8 cellular contexts compared by ENCODE assay signal in the genomic region with DNA sequence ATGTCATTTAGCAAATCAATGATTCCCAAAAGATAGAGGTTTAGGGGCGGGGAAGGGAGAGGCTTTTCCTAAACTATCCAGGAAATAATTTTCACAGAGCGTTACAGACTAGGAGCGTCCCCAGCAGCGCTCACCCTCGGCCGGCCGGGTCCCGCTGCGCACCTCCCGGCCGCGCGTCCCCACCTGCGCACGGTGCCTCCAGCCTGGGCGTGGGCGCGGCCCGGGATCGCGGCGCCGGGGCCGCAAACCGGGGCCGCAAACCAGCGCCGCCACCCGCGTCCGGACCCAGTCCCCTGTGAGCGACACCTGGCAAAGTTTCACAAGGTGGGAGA. TPM values are rescaled to one million over a fixed set of nuclear protein-coding genes. Genes with fewer than 3 reads are reported as not detected.
DNase-seq lines count a peak whose midpoint lies in the region; ATAC-seq and TF ChIP-seq lines count a peak whose summit lies in the region.

No MANE protein-coding gene starts in this region.

- POLR2A ChIA-PET in A673 (lab: Charles Lee; ENCODE audit: low non-redundant PET): no interaction called here
- POLR2A ChIA-PET in activated CD4-positive, alpha-beta memory T cell treated with anti-CD3 and anti-CD28 coated beads for 36 hours (lab: Charles Lee): interaction anchor here (1.0 to 3.5 kb wide), 9 partner anchors 9 to 842 kb away, joined by 3 to 23 read pairs (median 3); no protein-coding TSS in a partner anchor

- H3K27me3 ChIP-seq in A673 (replicated peaks; ENCODE audit: insufficient read depth, low read depth, low read length, poor library complexity) (no peaks in the 10 kb centered on the region), hepatocyte (no peaks in the 10 kb centered on the region)

- no peak for DNase-seq in A673 (ENCODE audit: low spot score)
- no peak for DNase-seq in activated CD4-positive, alpha-beta memory T cell treated with anti-CD3 and anti-CD28 coated beads for 36 hours
- no peak for DNase-seq in hepatocyte (ENCODE audit: low spot score)
- DNase-seq in GM19238 (ENCODE audit: insufficient read length, low spot score): no peak
- DNase-seq in midbrain (lab: John Stamatoyannopoulos, UW): no peak

- TF ChIP-seq CTCF in A673 (conservative IDR thresholded peaks at IDR 0.05; ENCODE audit: low read depth, low read length): no peak
- no peak for TF ChIP-seq CTCF in hepatocyte (IDR thresholded peaks at IDR 0.05; ENCODE audit: poor library complexity)

- no peaks in the 10 kb centered on the region for H3K27me3 Mint-ChIP-seq in activated CD4-positive, alpha-beta memory T cell treated with anti-CD3 and anti-CD28 coated beads for 36 hours
- H3K27me3 Mint-ChIP-seq in stimulated activated memory B cell treated with anti-CD40 and anti-IgM and Interleukin-4, amounts not matched to agents 10 μg/mL and 1 μg/mL and 100 μg/mL, for 72 hours: no peaks in the 10 kb centered on the region

- H3K4me1 Mint-ChIP-seq in activated CD4-positive, alpha-beta memory T cell treated with anti-CD3 and anti-CD28 coated beads for 36 hours (ENCODE audit: low read depth): peaks cover 13% of the 10 kb centered on the region
- H3K4me1 Mint-ChIP-seq in stimulated activated memory B cell treated with anti-CD40 and anti-IgM and Interleukin-4, amounts not matched to agents 10 μg/mL and 1 μg/mL and 100 μg/mL, for 72 hours: peaks cover 25% of the 10 kb centered on the region

- no peaks in the 10 kb centered on the region for H3K9me3 Mint-ChIP-seq in activated CD4-positive, alpha-beta memory T cell treated with anti-CD3 and anti-CD28 coated beads for 36 hours
- no peaks in the 10 kb centered on the region for H3K9me3 Mint-ChIP-seq in stimulated activated memory B cell treated with anti-CD40 and anti-IgM and Interleukin-4, amounts not matched to agents 10 μg/mL and 1 μg/mL and 100 μg/mL, for 72 hours

- H3K36me3 ChIP-seq in A673 (ENCODE audit: insufficient read depth, low read length, poor library complexity, severe bottlenecking) (no peaks in the 10 kb centered on the region), hepatocyte (replicated peaks; ENCODE audit: insufficient read depth, low read depth) (no peaks in the 10 kb centered on the region)

- H2AFZ ChIP-seq in hepatocyte: peak overlapping the region; percentile 51

- intact Hi-C loops in A673 (cut with micrococcal nuclease; ENCODE audit: unreplicated experiment): loop anchor here (5.0 kb wide), 2 partner anchors 75 to 95 kb away; no protein-coding TSS in a partner anchor
- intact Hi-C loops in activated CD4-positive, alpha-beta memory T cell treated with anti-CD3 and anti-CD28 coated beads for 36 hours (cut with micrococcal nuclease): loop anchor here (1.0 to 10.0 kb wide), 7 partner anchors 16 to 901 kb away; a partner anchor contains a TSS

- H3K27ac ChIP-seq in A673 (ENCODE audit: low read depth, low read length, poor library complexity, severe bottlenecking) (peak overlapping the region; percentile 77), hepatocyte (peak overlapping the region; percentile 91)

- no TSS peak for BruUV-seq in A673 (replicated peaks; lab: Mats Ljungman, UMichigan)

- peak overlapping the region; percentile 81 for H3K27ac Mint-ChIP-seq in activated CD4-positive, alpha-beta memory T cell treated with anti-CD3 and anti-CD28 coated beads for 36 hours
- peak overlapping the region; percentile 74 for H3K27ac Mint-ChIP-seq in stimulated activated memory B cell treated with anti-CD40 and anti-IgM and Interleukin-4, amounts not matched to agents 10 μg/mL and 1 μg/mL and 100 μg/mL, for 72 hours

- peaks cover 8% of the 10 kb centered on the region for H4K20me1 ChIP-seq in hepatocyte (ENCODE audit: insufficient read depth, poor library complexity, severe bottlenecking)

- H3K4me2 ChIP-seq in hepatocyte: peak overlapping the region; percentile 79

- H3K79me2 ChIP-seq in hepatocyte: peaks cover 39% of the 10 kb centered on the region

- peaks cover 16% of the 10 kb centered on the region for H3K36me3 Mint-ChIP-seq in activated CD4-positive, alpha-beta memory T cell treated with anti-CD3 and anti-CD28 coated beads for 36 hours
- peaks cover 4% of the 10 kb centered on the region for H3K36me3 Mint-ChIP-seq in stimulated activated memory B cell treated with anti-CD40 and anti-IgM and Interleukin-4, amounts not matched to agents 10 μg/mL and 1 μg/mL and 100 μg/mL, for 72 hours

- H3K4me3 ChIP-seq in A673 (ENCODE audit: low read depth, low read length, poor library complexity, severe bottlenecking) (peak overlapping the region; percentile 88), hepatocyte (peak overlapping the region; percentile 56)

- WGBS in hepatocyte (ENCODE audit: low lambda C conversion rate, missing lambda C conversion rate): under 1% methylated on average over 32 of the region's 32 CpGs

- H3K4me1 ChIP-seq in A673 (ENCODE audit: insufficient read depth, low read length, poor library complexity, severe bottlenecking): peaks cover 12% of the 10 kb centered on the region
- H3K4me1 ChIP-seq in hepatocyte (ENCODE audit: insufficient read depth): peaks cover 16% of the 10 kb centered on the region

- CTCF ChIA-PET in A673 (lab: Charles Lee): interaction anchor here (0.5 kb wide), 1 partner anchor 193 kb away, joined by 3 read pairs; a partner anchor contains a TSS
- CTCF ChIA-PET in activated CD4-positive, alpha-beta memory T cell treated with anti-CD3 and anti-CD28 coated beads for 36 hours (lab: Charles Lee): interaction anchor here (1.0 to 2.3 kb wide), 3 partner anchors 16 to 96 kb away, joined by 5 to 20 read pairs (median 5); no protein-coding TSS in a partner anchor

- H3K9me2 ChIP-seq in hepatocyte (replicated peaks; ENCODE audit: insufficient read depth): no peaks in the 10 kb centered on the region

- peak overlapping the region; percentile 85 for H3K4me3 Mint-ChIP-seq in activated CD4-positive, alpha-beta memory T cell treated with anti-CD3 and anti-CD28 coated beads for 36 hours
- peak overlapping the region; percentile 84 for H3K4me3 Mint-ChIP-seq in stimulated activated memory B cell treated with anti-CD40 and anti-IgM and Interleukin-4, amounts not matched to agents 10 μg/mL and 1 μg/mL and 100 μg/mL, for 72 hours

- no peaks in the 10 kb centered on the region for H3K9me3 ChIP-seq in A673 (ENCODE audit: low read depth, low read length, poor library complexity, severe bottlenecking)
- H3K9me3 ChIP-seq in hepatocyte (ENCODE audit: low read depth): no peaks in the 10 kb centered on the region

- ATAC-seq in GM18861 (IDR thresholded peaks at IDR 0.05; ENCODE audit: unreplicated experiment) (peak; percentile 0), HG03135 (IDR thresholded peaks at IDR 0.05; ENCODE audit: unreplicated experiment) (peak; percentile 6)
- peak; percentile 0 for ATAC-seq in stimulated activated memory B cell treated with anti-CD40 and anti-IgM and Interleukin-4, amounts not matched to agents 10 μg/mL and 1 μg/mL and 100 μg/mL, for 72 hours

RNA-seq across cellular contexts. Expression of a gene that starts 0.7 kb away (rescaled TPM):
- total RNA-seq in A673 (2021) (11.5 and 12.3 TPM in 2 replicates), hepatocyte (9.3 and 14.9 TPM in 2 replicates)
- 10 to 100 TPM; 24.9 to 27.5 TPM for total RNA-seq in activated CD4-positive, alpha-beta memory T cell treated with anti-CD3 and anti-CD28 coated beads for 36 hours
- polyA plus RNA-seq in hepatocyte: 3.3 and 5.2 TPM in 2 replicates
